29 cellular contexts compared by ENCODE assay signal in the genomic region with DNA sequence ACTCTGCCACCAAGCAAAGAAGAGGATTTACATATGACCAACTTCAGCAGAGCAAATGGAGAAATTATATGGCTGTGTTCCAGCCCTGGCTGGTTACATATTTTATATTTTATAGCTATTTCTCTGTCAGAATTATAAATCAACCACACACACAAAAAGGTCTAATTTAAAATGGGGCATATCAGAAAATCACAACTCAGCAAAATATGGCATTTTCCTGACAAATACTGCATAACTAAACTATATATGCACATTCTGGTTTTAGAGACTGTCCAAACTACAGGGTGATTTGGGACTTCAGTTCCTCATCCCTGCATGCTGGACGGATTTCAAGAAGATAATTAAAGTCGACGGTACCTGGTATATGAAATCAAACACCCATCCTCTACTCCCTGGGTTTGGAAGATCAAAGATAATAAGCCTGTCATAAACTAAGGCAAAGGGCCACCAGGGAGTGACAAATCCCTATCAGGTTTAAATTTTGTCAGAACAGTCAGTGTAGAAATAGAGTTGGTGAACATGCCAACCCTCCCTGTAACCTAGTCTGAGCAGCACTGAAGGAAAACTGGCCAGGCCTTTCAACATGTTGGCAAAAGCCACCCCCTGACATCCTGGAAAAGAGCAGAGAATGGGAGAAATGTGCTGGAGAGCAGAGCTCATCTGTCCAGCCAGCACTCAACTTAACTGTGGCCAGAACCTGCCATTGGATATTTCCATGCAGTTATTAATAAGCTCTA.
DNase-seq lines count a peak whose midpoint lies in the region; ATAC-seq, FAIRE-seq and TF ChIP-seq lines count a peak whose summit lies in the region.
"Had no signal": no experiment of that assay in that cellular context is flagged by ENCODE, and none has a peak within 500 bp of the region (broad histone marks: within the 10 kb centered on the region; RNA-seq: fewer than 3 reads in every experiment).

No MANE protein-coding gene starts in this region.

- peaks cover 37% of the 10 kb centered on the region for H3K4me1 Mint-ChIP-seq in astrocyte (ENCODE audit: low read depth, unreplicated experiment)
- no peaks in the 10 kb centered on the region for H3K4me1 Mint-ChIP-seq in activated CD8-positive, alpha-beta T cell treated with anti-CD3 and anti-CD28 coated beads, Interleukin-2, amount 10 ng/mL, durations not matched to agents 7 days and 5 days (ENCODE audit: low read depth)
- H3K4me1 Mint-ChIP-seq: stimulated activated effector memory CD8-positive, alpha-beta T cell treated with anti-CD3 and anti-CD28 coated beads, Interleukin-12 subunit alpha, Interleukin-12 subunit beta, amount 100 ng/mL, for 72 hours had no signal

- H3K27ac ChIP-seq in astrocyte (ENCODE audit: low read depth, low read length), result no peak overlapping the region
- no peak overlapping the region for H3K27ac ChIP-seq in right lobe of liver
- H3K27ac ChIP-seq in skeletal muscle tissue (ENCODE audit: low read depth, low read length), result peak overlapping the region; percentile 14
- H3K27ac ChIP-seq: adrenal gland, brain microvascular endothelial cell, GM23248, sigmoid colon, upper lobe of left lung had no signal

- no peak for TF ChIP-seq POLR2A in right lobe of liver (IDR thresholded peaks at IDR 0.05)

- H3K27me3 Mint-ChIP-seq in astrocyte (ENCODE audit: low read depth, unreplicated experiment), result no peaks in the 10 kb centered on the region
- H3K27me3 Mint-ChIP-seq in activated CD8-positive, alpha-beta T cell treated with anti-CD3 and anti-CD28 coated beads, Interleukin-2, amount 10 ng/mL, durations not matched to agents 7 days and 5 days (ENCODE audit: low read depth), result peaks cover 7% of the 10 kb centered on the region

- H3K9me2 ChIP-seq in Loucy (replicated peaks; ENCODE audit: low read depth, low read length), result no peaks in the 10 kb centered on the region

- H3K4me3 ChIP-seq in Loucy (ENCODE audit: low read length, poor library complexity, severe bottlenecking) (no peak overlapping the region), astrocyte (ENCODE audit: insufficient read depth, low read depth, low read length) (no peak overlapping the region), right lobe of liver (no peak overlapping the region), skeletal muscle tissue (ENCODE audit: low read length in 3 of 3) (no peak overlapping the region)
- H3K4me3 ChIP-seq: adrenal gland, GM23248, pancreas, sigmoid colon, upper lobe of left lung had no signal

- POLR2A ChIA-PET in activated CD8-positive, alpha-beta T cell treated with anti-CD3 and anti-CD28 coated beads, Interleukin-2, amount 10 ng/mL, durations not matched to agents 7 days and 5 days (lab: Charles Lee), result no interaction called here

- TF ChIP-seq CTCF in Loucy (conservative IDR thresholded peaks at IDR 0.05; ENCODE audit: low read length) (peak; percentile 22; the same call in 1 of the 2 replicates), astrocyte (IDR thresholded peaks at IDR 0.05; ENCODE audit: insufficient read depth, low read depth, low read length) (no peak), right lobe of liver (IDR thresholded peaks at IDR 0.05) (peak; percentile 5 to 32 (median 24))

- ATAC-seq in right lobe of liver, result peak; percentile 67 to 83 (median 74)
- ATAC-seq in GM18502 (IDR thresholded peaks at IDR 0.05; ENCODE audit: poor library complexity, unreplicated experiment), result no peak
- no peak for ATAC-seq in activated CD8-positive, alpha-beta T cell treated with anti-CD3 and anti-CD28 coated beads, Interleukin-2, amount 10 ng/mL, durations not matched to agents 7 days and 5 days
- ATAC-seq: activated CD4-positive, CD25-positive, alpha-beta regulatory T cell treated with anti-CD3 and anti-CD28 coated beads, Interleukin-2, amount 50 U/mL, for 24 hours; activated T-cell treated with anti-CD3 and anti-CD28 coated beads, Interleukin-2, amount 50 U/mL, for 72 hours; stimulated activated effector memory CD8-positive, alpha-beta T cell treated with anti-CD3 and anti-CD28 coated beads, Interleukin-12 subunit alpha, Interleukin-12 subunit beta, amount 100 ng/mL, for 72 hours had no signal

- H3K4me3 Mint-ChIP-seq in astrocyte (ENCODE audit: unreplicated experiment), result no peak overlapping the region
- no peak overlapping the region for H3K4me3 Mint-ChIP-seq in activated CD8-positive, alpha-beta T cell treated with anti-CD3 and anti-CD28 coated beads, Interleukin-2, amount 10 ng/mL, durations not matched to agents 7 days and 5 days
- H3K4me3 Mint-ChIP-seq: activated T-cell treated with anti-CD3 and anti-CD28 coated beads, Interleukin-2, amount 50 U/mL, for 72 hours; stimulated activated effector memory CD8-positive, alpha-beta T cell treated with anti-CD3 and anti-CD28 coated beads, Interleukin-12 subunit alpha, Interleukin-12 subunit beta, amount 100 ng/mL, for 72 hours had no signal

- 62% methylated on average over 3 of the region's 3 CpGs for WGBS in right lobe of liver (ENCODE audit: insufficient coverage, low coverage, low lambda C conversion rate, missing lambda C conversion rate)

- no peaks in the 10 kb centered on the region for H3K9me3 ChIP-seq in Loucy (ENCODE audit: insufficient read depth, low read depth, low read length)
- H3K9me3 ChIP-seq in astrocyte (ENCODE audit: insufficient read depth, low read depth, low read length), result no peaks in the 10 kb centered on the region
- H3K9me3 ChIP-seq in right lobe of liver, result no peaks in the 10 kb centered on the region
- no peaks in the 10 kb centered on the region for H3K9me3 ChIP-seq in skeletal muscle tissue (ENCODE audit: control insufficient read depth in 3 of 3, low read length in 3 of 3)
- H3K9me3 ChIP-seq: adrenal gland, pancreas, sigmoid colon, upper lobe of left lung had no signal

- H3K27me3 ChIP-seq in Loucy (ENCODE audit: insufficient read depth, low read length, poor library complexity, severe bottlenecking) (no peaks in the 10 kb centered on the region), astrocyte (ENCODE audit: insufficient read depth, low read length) (no peaks in the 10 kb centered on the region), right lobe of liver (no peaks in the 10 kb centered on the region), skeletal muscle tissue (ENCODE audit: control insufficient read depth in 3 of 3, insufficient read depth in 3 of 3, low read length in 3 of 3) (no peaks in the 10 kb centered on the region)
- H3K27me3 ChIP-seq: adrenal gland, brain microvascular endothelial cell, pancreas, sigmoid colon, upper lobe of left lung had no signal

- FAIRE-seq in astrocyte (lab: Jason Lieb, UNC), result no peak
- FAIRE-seq: G401.6, pancreas had no signal

- H3K9me3 Mint-ChIP-seq in astrocyte (ENCODE audit: unreplicated experiment), result no peaks in the 10 kb centered on the region
- no peaks in the 10 kb centered on the region for H3K9me3 Mint-ChIP-seq in activated CD8-positive, alpha-beta T cell treated with anti-CD3 and anti-CD28 coated beads, Interleukin-2, amount 10 ng/mL, durations not matched to agents 7 days and 5 days (ENCODE audit: insufficient read depth)
- H3K9me3 Mint-ChIP-seq: activated T-cell treated with anti-CD3 and anti-CD28 coated beads, Interleukin-2, amount 50 U/mL, for 72 hours; stimulated activated effector memory CD8-positive, alpha-beta T cell treated with anti-CD3 and anti-CD28 coated beads, Interleukin-12 subunit alpha, Interleukin-12 subunit beta, amount 100 ng/mL, for 72 hours had no signal

- H3K9ac ChIP-seq in Loucy (ENCODE audit: low read depth, low read length, poor library complexity, severe bottlenecking) (no peak overlapping the region), astrocyte (ENCODE audit: low read length) (no peak overlapping the region), skeletal muscle tissue (ENCODE audit: low read depth in 1 of 3, low read length in 3 of 3) (no peak overlapping the region)
- H3K9ac ChIP-seq: GM23248 had no signal

- no peaks in the 10 kb centered on the region for H3K79me2 ChIP-seq in Loucy (ENCODE audit: insufficient read depth, low read length)
- no peaks in the 10 kb centered on the region for H3K79me2 ChIP-seq in astrocyte (ENCODE audit: insufficient read depth, low read length)

- H3K27ac Mint-ChIP-seq in astrocyte (ENCODE audit: unreplicated experiment), result peak overlapping the region; percentile 60
- no peak overlapping the region for H3K27ac Mint-ChIP-seq in activated CD8-positive, alpha-beta T cell treated with anti-CD3 and anti-CD28 coated beads, Interleukin-2, amount 10 ng/mL, durations not matched to agents 7 days and 5 days
- H3K27ac Mint-ChIP-seq: activated T-cell treated with anti-CD3 and anti-CD28 coated beads, Interleukin-2, amount 50 U/mL, for 72 hours; stimulated activated effector memory CD8-positive, alpha-beta T cell treated with anti-CD3 and anti-CD28 coated beads, Interleukin-12 subunit alpha, Interleukin-12 subunit beta, amount 100 ng/mL, for 72 hours had no signal

- H3F3A ChIP-seq in Loucy (ENCODE audit: low read depth), result no peaks in the 10 kb centered on the region

- no peak for DNase-seq in astrocyte (ENCODE audit: low read depth)
- DNase-seq in right lobe of liver, result peak in 1 of 3 donors; percentile 58
- DNase-seq in stimulated activated CD4-positive, alpha-beta T cell treated with anti-CD3 and anti-CD28 coated beads, Interleukin-1b, Interleukin-23, amount 100 ng/mL, for 48 hours, result no peak
- no peak for DNase-seq in activated CD8-positive, alpha-beta T cell treated with anti-CD3 and anti-CD28 coated beads, Interleukin-2, amount 10 ng/mL, durations not matched to agents 7 days and 5 days
- DNase-seq: activated CD4-positive, alpha-beta T cell treated with anti-CD3 and anti-CD28 coated beads, Interleukin-2, amount 50 U/mL, for 4 hours; activated naive CD4-positive, alpha-beta T cell treated with Interleukin-2 at 50 U/mL for 16 hours; activated T-cell treated with anti-CD3 and anti-CD28 coated beads, Interleukin-2, amount 50 U/mL, for 72 hours; adrenal gland; brain microvascular endothelial cell; COR-L47; DMS53; foreskin melanocyte; GM23248; NCI-H1048; NCI-H187; NCI-H526; Right ventricle myocardium superior; sigmoid colon; stimulated activated CD4-positive, alpha-beta T cell treated with anti-CD3 and anti-CD28 coated beads, Interleukin-15, amount 100 ng/mL, for 24 hours; substantia nigra; T-helper 2 cell; upper lobe of left lung had no signal

- CTCF ChIA-PET in activated CD8-positive, alpha-beta T cell treated with anti-CD3 and anti-CD28 coated beads, Interleukin-2, amount 10 ng/mL, durations not matched to agents 7 days and 5 days (lab: Charles Lee), result no interaction called here

- H3K4me2 ChIP-seq in Loucy (ENCODE audit: low read depth, low read length, poor library complexity, severe bottlenecking) (no peak overlapping the region), astrocyte (ENCODE audit: low read length) (no peak overlapping the region)

- no peaks in the 10 kb centered on the region for H3K36me3 ChIP-seq in Loucy (ENCODE audit: insufficient read depth, low read length)
- H3K36me3 ChIP-seq in astrocyte (ENCODE audit: insufficient read depth, low read length), result no peaks in the 10 kb centered on the region
- no peaks in the 10 kb centered on the region for H3K36me3 ChIP-seq in right lobe of liver
- no peaks in the 10 kb centered on the region for H3K36me3 ChIP-seq in skeletal muscle tissue (ENCODE audit: control insufficient read depth in 3 of 3, insufficient read depth in 3 of 3, low read length in 3 of 3)
- H3K36me3 ChIP-seq: adrenal gland, brain microvascular endothelial cell, pancreas, sigmoid colon, upper lobe of left lung had no signal

- H3K4me1 ChIP-seq in Loucy (ENCODE audit: insufficient read depth, low read length, poor library complexity, severe bottlenecking), result peaks cover 26% of the 10 kb centered on the region
- H3K4me1 ChIP-seq in astrocyte (ENCODE audit: insufficient read depth, low read length), result peaks cover 12% of the 10 kb centered on the region
- H3K4me1 ChIP-seq in right lobe of liver, result peaks cover 0 to 9% (median 0%) of the 10 kb centered on the region in 4 donors
- H3K4me1 ChIP-seq in skeletal muscle tissue (ENCODE audit: control insufficient read depth in 3 of 3, insufficient read depth in 3 of 3, low read length in 3 of 3), result peaks cover 24 to 43% (median 28%) of the 10 kb centered on the region in 3 donors

- H3K36me3 Mint-ChIP-seq in astrocyte (ENCODE audit: low read depth, unreplicated experiment), result no peaks in the 10 kb centered on the region
- no peaks in the 10 kb centered on the region for H3K36me3 Mint-ChIP-seq in activated CD8-positive, alpha-beta T cell treated with anti-CD3 and anti-CD28 coated beads, Interleukin-2, amount 10 ng/mL, durations not matched to agents 7 days and 5 days (ENCODE audit: low read depth)
- H3K36me3 Mint-ChIP-seq: stimulated activated effector memory CD8-positive, alpha-beta T cell treated with anti-CD3 and anti-CD28 coated beads, Interleukin-12 subunit alpha, Interleukin-12 subunit beta, amount 100 ng/mL, for 72 hours had no signal

- H4K20me1 ChIP-seq in Loucy (ENCODE audit: insufficient read depth, low read length, poor library complexity, severe bottlenecking) (no peaks in the 10 kb centered on the region), astrocyte (ENCODE audit: insufficient read depth, low read length) (no peaks in the 10 kb centered on the region)

- H2AFZ ChIP-seq in Loucy (ENCODE audit: low read length) (no peak overlapping the region), astrocyte (ENCODE audit: low read depth, low read length) (no peak overlapping the region)
- H2AFZ ChIP-seq: GM23248 had no signal

- intact Hi-C loops in right lobe of liver (cut with DNase I), result no loop called here

Comparison
In these comparisons a context has a peak if more than half of its experiments do, and no peak if none do; other contexts are left out.
1. ATAC-seq: peak in right lobe of liver (4 of 4); none in GM18502 (single experiment) and activated CD8-positive, alpha-beta T cell treated with anti-CD3 and anti-CD28 coated beads, Interleukin-2, amount 10 ng/mL, durations not matched to agents 7 days and 5 days (single experiment).